In the genomic region with DNA sequence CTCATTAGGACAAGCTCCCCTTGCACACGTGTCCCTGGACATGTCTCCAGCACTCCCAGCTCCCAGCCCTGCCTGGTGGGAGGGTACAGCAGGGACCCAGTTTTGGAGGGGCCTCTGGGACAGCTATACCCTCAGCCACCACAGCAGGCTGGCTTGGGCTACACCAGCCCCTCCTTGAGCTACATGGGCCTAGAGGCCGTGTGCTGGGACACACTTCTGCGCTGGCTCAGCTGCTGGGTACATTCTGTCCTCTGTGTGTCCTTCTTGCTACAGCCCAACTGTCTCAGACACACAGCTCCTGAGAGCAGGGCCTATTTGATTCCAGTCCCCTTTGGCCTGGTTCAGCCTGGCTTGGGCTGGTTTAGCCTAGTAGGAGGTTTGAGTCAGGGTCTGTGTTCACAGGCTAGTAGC, we compare ENCODE assay signal across 1 cellular context.
TF ChIP-seq lines count a peak whose summit lies in the region.

No MANE protein-coding gene starts in this region.

TF ChIP-seq in HCT116, 20 proteins besides CTCF, POLR2A, EP300 and RAD21:
- no peak for TF ChIP-seq CEBPB (IDR thresholded peaks at IDR 0.05; ENCODE audit: low read depth)
- no peak for TF ChIP-seq EZH2 (IDR thresholded peaks at IDR 0.05)
- no peak for TF ChIP-seq ZFX (IDR thresholded peaks at IDR 0.05)
- no peak for TF ChIP-seq EGR1 (IDR thresholded peaks at IDR 0.05; ENCODE audit: low read depth)
- TF ChIP-seq POLR2AphosphoS5 (IDR thresholded peaks at IDR 0.05; ENCODE audit: low read depth, low read length) = no peak
- no peak for TF ChIP-seq EZH2phosphoT487 (IDR thresholded peaks at IDR 0.05; ENCODE audit: borderline replicate concordance)
- TF ChIP-seq, protein P1, sequence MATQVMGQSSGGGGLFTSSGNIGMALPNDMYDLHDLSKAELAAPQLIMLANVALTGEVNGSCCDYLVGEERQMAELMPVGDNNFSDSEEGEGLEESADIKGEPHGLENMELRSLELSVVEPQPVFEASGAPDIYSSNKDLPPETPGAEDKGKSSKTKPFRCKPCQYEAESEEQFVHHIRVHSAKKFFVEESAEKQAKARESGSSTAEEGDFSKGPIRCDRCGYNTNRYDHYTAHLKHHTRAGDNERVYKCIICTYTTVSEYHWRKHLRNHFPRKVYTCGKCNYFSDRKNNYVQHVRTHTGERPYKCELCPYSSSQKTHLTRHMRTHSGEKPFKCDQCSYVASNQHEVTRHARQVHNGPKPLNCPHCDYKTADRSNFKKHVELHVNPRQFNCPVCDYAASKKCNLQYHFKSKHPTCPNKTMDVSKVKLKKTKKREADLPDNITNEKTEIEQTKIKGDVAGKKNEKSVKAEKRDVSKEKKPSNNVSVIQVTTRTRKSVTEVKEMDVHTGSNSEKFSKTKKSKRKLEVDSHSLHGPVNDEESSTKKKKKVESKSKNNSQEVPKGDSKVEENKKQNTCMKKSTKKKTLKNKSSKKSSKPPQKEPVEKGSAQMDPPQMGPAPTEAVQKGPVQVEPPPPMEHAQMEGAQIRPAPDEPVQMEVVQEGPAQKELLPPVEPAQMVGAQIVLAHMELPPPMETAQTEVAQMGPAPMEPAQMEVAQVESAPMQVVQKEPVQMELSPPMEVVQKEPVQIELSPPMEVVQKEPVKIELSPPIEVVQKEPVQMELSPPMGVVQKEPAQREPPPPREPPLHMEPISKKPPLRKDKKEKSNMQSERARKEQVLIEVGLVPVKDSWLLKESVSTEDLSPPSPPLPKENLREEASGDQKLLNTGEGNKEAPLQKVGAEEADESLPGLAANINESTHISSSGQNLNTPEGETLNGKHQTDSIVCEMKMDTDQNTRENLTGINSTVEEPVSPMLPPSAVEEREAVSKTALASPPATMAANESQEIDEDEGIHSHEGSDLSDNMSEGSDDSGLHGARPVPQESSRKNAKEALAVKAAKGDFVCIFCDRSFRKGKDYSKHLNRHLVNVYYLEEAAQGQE (IDR thresholded peaks at IDR 0.05; ENCODE audit: low read depth) = no peak
- TF ChIP-seq TCF7L2 (IDR thresholded peaks at IDR 0.05; ENCODE audit: borderline replicate concordance, extremely low read depth, insufficient read depth, insufficient read length) = no peak
- TF ChIP-seq SP1 (IDR thresholded peaks at IDR 0.05; ENCODE audit: low read depth) = no peak
